ENCODE assay signal across 3 cellular contexts in the genomic region with DNA sequence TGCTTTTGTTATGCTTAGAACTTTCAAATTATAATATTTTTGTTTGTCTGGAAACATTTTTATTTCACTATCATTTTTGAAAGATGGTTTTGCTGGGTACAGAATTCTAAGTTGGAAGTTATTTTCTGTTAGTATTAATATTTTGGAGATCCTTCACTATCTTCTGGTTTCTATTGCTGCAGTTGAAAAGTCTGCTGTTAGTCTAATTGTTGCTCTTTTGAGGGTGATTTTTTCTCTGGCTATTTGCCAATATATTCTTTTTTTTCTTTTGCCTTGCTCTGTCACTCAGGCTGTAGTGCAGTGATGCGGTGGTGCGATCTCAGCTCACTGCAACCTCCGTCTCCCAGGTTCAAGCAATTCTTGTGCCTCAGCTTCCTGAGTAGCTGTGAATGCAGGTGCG.
TF ChIP-seq lines count a peak whose summit lies in the region.

No MANE protein-coding gene starts in this region.

TF ChIP-seq in HepG2, 621 proteins besides CTCF, POLR2A, EP300 and RAD21:
- no peak for TF ChIP-seq DR1 (CRISPR knock-in tag; IDR thresholded peaks at IDR 0.05)
- TF ChIP-seq, protein P1, sequence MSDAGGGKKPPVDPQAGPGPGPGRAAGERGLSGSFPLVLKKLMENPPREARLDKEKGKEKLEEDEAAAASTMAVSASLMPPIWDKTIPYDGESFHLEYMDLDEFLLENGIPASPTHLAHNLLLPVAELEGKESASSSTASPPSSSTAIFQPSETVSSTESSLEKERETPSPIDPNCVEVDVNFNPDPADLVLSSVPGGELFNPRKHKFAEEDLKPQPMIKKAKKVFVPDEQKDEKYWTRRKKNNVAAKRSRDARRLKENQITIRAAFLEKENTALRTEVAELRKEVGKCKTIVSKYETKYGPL (CRISPR knock-in tag; IDR thresholded peaks at IDR 0.05) = no peak
- TF ChIP-seq, protein P2, sequence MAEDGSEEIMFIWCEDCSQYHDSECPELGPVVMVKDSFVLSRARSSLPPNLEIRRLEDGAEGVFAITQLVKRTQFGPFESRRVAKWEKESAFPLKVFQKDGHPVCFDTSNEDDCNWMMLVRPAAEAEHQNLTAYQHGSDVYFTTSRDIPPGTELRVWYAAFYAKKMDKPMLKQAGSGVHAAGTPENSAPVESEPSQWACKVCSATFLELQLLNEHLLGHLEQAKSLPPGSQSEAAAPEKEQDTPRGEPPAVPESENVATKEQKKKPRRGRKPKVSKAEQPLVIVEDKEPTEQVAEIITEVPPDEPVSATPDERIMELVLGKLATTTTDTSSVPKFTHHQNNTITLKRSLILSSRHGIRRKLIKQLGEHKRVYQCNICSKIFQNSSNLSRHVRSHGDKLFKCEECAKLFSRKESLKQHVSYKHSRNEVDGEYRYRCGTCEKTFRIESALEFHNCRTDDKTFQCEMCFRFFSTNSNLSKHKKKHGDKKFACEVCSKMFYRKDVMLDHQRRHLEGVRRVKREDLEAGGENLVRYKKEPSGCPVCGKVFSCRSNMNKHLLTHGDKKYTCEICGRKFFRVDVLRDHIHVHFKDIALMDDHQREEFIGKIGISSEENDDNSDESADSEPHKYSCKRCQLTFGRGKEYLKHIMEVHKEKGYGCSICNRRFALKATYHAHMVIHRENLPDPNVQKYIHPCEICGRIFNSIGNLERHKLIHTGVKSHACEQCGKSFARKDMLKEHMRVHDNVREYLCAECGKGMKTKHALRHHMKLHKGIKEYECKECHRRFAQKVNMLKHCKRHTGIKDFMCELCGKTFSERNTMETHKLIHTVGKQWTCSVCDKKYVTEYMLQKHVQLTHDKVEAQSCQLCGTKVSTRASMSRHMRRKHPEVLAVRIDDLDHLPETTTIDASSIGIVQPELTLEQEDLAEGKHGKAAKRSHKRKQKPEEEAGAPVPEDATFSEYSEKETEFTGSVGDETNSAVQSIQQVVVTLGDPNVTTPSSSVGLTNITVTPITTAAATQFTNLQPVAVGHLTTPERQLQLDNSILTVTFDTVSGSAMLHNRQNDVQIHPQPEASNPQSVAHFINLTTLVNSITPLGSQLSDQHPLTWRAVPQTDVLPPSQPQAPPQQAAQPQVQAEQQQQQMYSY (CRISPR knock-in tag; IDR thresholded peaks at IDR 0.05) = no peak
- 0 out of 2 replicates have a peak, but pooled peaks have one; percentile 34 for TF ChIP-seq LCORL (IDR thresholded peaks at IDR 0.05)
- no peak for TF ChIP-seq LCORL (CRISPR knock-in tag; IDR thresholded peaks at IDR 0.05)
- peak; percentile 59; the same call in 1 of the 2 replicates for TF ChIP-seq ZNF317 (CRISPR knock-in tag; IDR thresholded peaks at IDR 0.05)
- TF ChIP-seq THYN1 (CRISPR knock-in tag; IDR thresholded peaks at IDR 0.05; ENCODE audit: borderline replicate concordance, low read depth) = no peak
- no peak for TF ChIP-seq YEATS2 (CRISPR knock-in tag; IDR thresholded peaks at IDR 0.05; ENCODE audit: borderline replicate concordance)
TF ChIP-seq in HepG2: peak in this region for 2.

TF ChIP-seq in HEK293, 187 proteins besides CTCF, POLR2A, EP300 and RAD21:
- peak; percentile 22; the same call in 1 of the 2 replicates for TF ChIP-seq FEZF1 (tag by site-specific recombination; IDR thresholded peaks at IDR 0.05)
- TF ChIP-seq ZNF629 (tag by site-specific recombination; IDR thresholded peaks at IDR 0.05) = no peak
- peak; percentile 72 for TF ChIP-seq SETDB1 (IDR thresholded peaks at IDR 0.05; ENCODE audit: insufficient read length, low read length)

TF ChIP-seq in WTC11, 78 proteins besides CTCF, POLR2A, EP300 and RAD21:
- TF ChIP-seq NFATC4 (CRISPR knock-in tag; IDR thresholded peaks at IDR 0.05) (no peak), ZNF317 (CRISPR knock-in tag; IDR thresholded peaks at IDR 0.05; ENCODE audit: borderline replicate concordance, low read depth) (peak; percentile 78)
